Comparison of ENCODE assay signal across 18 cellular contexts in the genomic region with DNA sequence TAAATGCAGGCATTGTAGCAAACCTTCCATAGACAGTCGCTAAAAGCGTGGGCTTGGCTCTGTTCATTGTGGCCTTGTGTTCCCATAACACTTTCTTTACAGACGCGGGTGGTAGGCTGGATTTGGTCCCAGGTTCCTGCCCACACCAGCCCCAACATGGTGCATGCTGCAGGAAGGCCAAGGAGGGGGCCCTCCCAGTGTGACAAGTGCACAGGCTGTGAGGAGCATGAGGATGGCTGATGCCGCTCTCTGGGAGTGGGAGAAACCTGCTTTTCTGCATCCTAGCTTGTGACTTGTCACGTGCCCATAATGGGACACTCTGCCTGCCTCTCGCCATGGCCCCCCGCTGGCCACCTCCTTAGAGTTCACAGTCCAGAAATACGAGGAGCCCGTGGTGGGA.
DNase-seq lines count a peak whose midpoint lies in the region; ATAC-seq and TF ChIP-seq lines count a peak whose summit lies in the region.
"Had no signal": no experiment of that assay in that cellular context is flagged by ENCODE, and none has a peak within 500 bp of the region (broad histone marks: within the 10 kb centered on the region; RNA-seq: fewer than 3 reads in every experiment).

No MANE protein-coding gene starts in this region.

- H3K9me3 Mint-ChIP-seq in activated CD8-positive, alpha-beta T cell treated with anti-CD3 and anti-CD28 coated beads, Interleukin-2, amount 10 ng/mL, durations not matched to agents 7 days and 5 days (ENCODE audit: insufficient read depth), result no peaks in the 10 kb centered on the region
- no peaks in the 10 kb centered on the region for H3K9me3 Mint-ChIP-seq in activated CD8-positive, alpha-beta T cell treated with anti-CD3 and anti-CD28 coated beads for 36 hours
- H3K9me3 Mint-ChIP-seq: CD4-positive, alpha-beta T cell had no signal

- intact Hi-C loops in activated CD8-positive, alpha-beta T cell treated with anti-CD3 and anti-CD28 coated beads for 36 hours (cut with micrococcal nuclease), result no loop called here
- intact Hi-C loops in esophagus squamous epithelium (cut with DNase I), result no loop called here

- no peak overlapping the region for H3K27ac Mint-ChIP-seq in activated CD8-positive, alpha-beta T cell treated with anti-CD3 and anti-CD28 coated beads, Interleukin-2, amount 10 ng/mL, durations not matched to agents 7 days and 5 days
- H3K27ac Mint-ChIP-seq in activated CD8-positive, alpha-beta T cell treated with anti-CD3 and anti-CD28 coated beads for 36 hours, result no peak overlapping the region
- H3K27ac Mint-ChIP-seq: CD4-positive, alpha-beta T cell had no signal

- no peaks in the 10 kb centered on the region for H3K36me3 ChIP-seq in esophagus squamous epithelium
- H3K36me3 ChIP-seq: BE2C had no signal

- POLR2A ChIA-PET in activated CD8-positive, alpha-beta T cell treated with anti-CD3 and anti-CD28 coated beads, Interleukin-2, amount 10 ng/mL, durations not matched to agents 7 days and 5 days (lab: Charles Lee), result no interaction called here
- POLR2A ChIA-PET in activated CD8-positive, alpha-beta T cell treated with anti-CD3 and anti-CD28 coated beads for 36 hours (lab: Charles Lee), result no interaction called here

- ATAC-seq in activated CD8-positive, alpha-beta T cell treated with anti-CD3 and anti-CD28 coated beads, Interleukin-2, amount 10 ng/mL, durations not matched to agents 7 days and 5 days, result no peak
- ATAC-seq in activated CD8-positive, alpha-beta T cell treated with anti-CD3 and anti-CD28 coated beads for 36 hours, result no peak
- ATAC-seq in HG03521 (IDR thresholded peaks at IDR 0.05; ENCODE audit: unreplicated experiment), result no peak
- ATAC-seq: K562 had no signal

- no peaks in the 10 kb centered on the region for H3K36me3 Mint-ChIP-seq in activated CD8-positive, alpha-beta T cell treated with anti-CD3 and anti-CD28 coated beads, Interleukin-2, amount 10 ng/mL, durations not matched to agents 7 days and 5 days (ENCODE audit: low read depth)
- H3K36me3 Mint-ChIP-seq in activated CD8-positive, alpha-beta T cell treated with anti-CD3 and anti-CD28 coated beads for 36 hours (ENCODE audit: low read depth), result no peaks in the 10 kb centered on the region

- TF ChIP-seq CTCF in activated CD8-positive, alpha-beta T cell treated with anti-CD3 and anti-CD28 coated beads for 36 hours (IDR thresholded peaks at IDR 0.05), result no peak
- no peak for TF ChIP-seq CTCF in coronary artery (IDR thresholded peaks at IDR 0.05)
- no peak for TF ChIP-seq CTCF in esophagus squamous epithelium (IDR thresholded peaks at IDR 0.05)

- H3K4me1 Mint-ChIP-seq in activated CD8-positive, alpha-beta T cell treated with anti-CD3 and anti-CD28 coated beads, Interleukin-2, amount 10 ng/mL, durations not matched to agents 7 days and 5 days (ENCODE audit: low read depth), result no peaks in the 10 kb centered on the region
- no peaks in the 10 kb centered on the region for H3K4me1 Mint-ChIP-seq in activated CD8-positive, alpha-beta T cell treated with anti-CD3 and anti-CD28 coated beads for 36 hours (ENCODE audit: low read depth)

- no peak overlapping the region for H3K27ac ChIP-seq in coronary artery
- no peak overlapping the region for H3K27ac ChIP-seq in esophagus squamous epithelium
- H3K27ac ChIP-seq: 22Rv1 had no signal

- H3K4me3 ChIP-seq in coronary artery, result no peak overlapping the region
- H3K4me3 ChIP-seq in esophagus squamous epithelium, result no peak overlapping the region
- H3K4me3 ChIP-seq: K562 had no signal

- 67 to 82% methylated on average over 6 of the region's 10 CpGs for WGBS in esophagus squamous epithelium, 2 donors

- peaks cover 0 to 29% (median 0%) of the 10 kb centered on the region in 4 donors for H3K27me3 ChIP-seq in esophagus squamous epithelium

- no peak for TF ChIP-seq POLR2A in esophagus squamous epithelium (IDR thresholded peaks at IDR 0.05)

- no peaks in the 10 kb centered on the region for H3K4me1 ChIP-seq in esophagus squamous epithelium
- H3K4me1 ChIP-seq: BE2C had no signal

- CTCF ChIA-PET in activated CD8-positive, alpha-beta T cell treated with anti-CD3 and anti-CD28 coated beads, Interleukin-2, amount 10 ng/mL, durations not matched to agents 7 days and 5 days (lab: Charles Lee), result no interaction called here
- CTCF ChIA-PET in activated CD8-positive, alpha-beta T cell treated with anti-CD3 and anti-CD28 coated beads for 36 hours (lab: Charles Lee), result no interaction called here

- peaks cover 16% of the 10 kb centered on the region for H3K27me3 Mint-ChIP-seq in activated CD8-positive, alpha-beta T cell treated with anti-CD3 and anti-CD28 coated beads, Interleukin-2, amount 10 ng/mL, durations not matched to agents 7 days and 5 days (ENCODE audit: low read depth)
- peaks cover 4% of the 10 kb centered on the region for H3K27me3 Mint-ChIP-seq in activated CD8-positive, alpha-beta T cell treated with anti-CD3 and anti-CD28 coated beads for 36 hours

- DNase-seq in activated CD8-positive, alpha-beta T cell treated with anti-CD3 and anti-CD28 coated beads, Interleukin-2, amount 10 ng/mL, durations not matched to agents 7 days and 5 days, result peak; percentile 5
- no peak for DNase-seq in activated CD8-positive, alpha-beta T cell treated with anti-CD3 and anti-CD28 coated beads for 36 hours
- DNase-seq in coronary artery (ENCODE audit: low spot score) (peak; percentile 54), middle frontal gyrus (ENCODE audit: extremely low spot score, low spot score) (peak; percentile 29), superior temporal gyrus (ENCODE audit: extremely low spot score) (peak; percentile 49), esophagus squamous epithelium (lab: John Stamatoyannopoulos, UW) (no peak), activated gamma-delta T cell (lab: John Stamatoyannopoulos, UW) (no peak)
- DNase-seq: BE2C; CD4-positive, alpha-beta T cell; GOT3; NCI-H1417; NCI-H187 treated with DMSO at 0.1 percent for 48 hours; NCI-H2171 treated with DMSO at 0.1 percent for 48 hours; NCI-H446 treated with DMSO at 0.1 percent for 48 hours; OCI-M1 had no signal

- no peaks in the 10 kb centered on the region for H3K9me3 ChIP-seq in esophagus squamous epithelium
- H3K9me3 ChIP-seq: BE2C had no signal

- no peak overlapping the region for H3K4me3 Mint-ChIP-seq in activated CD8-positive, alpha-beta T cell treated with anti-CD3 and anti-CD28 coated beads, Interleukin-2, amount 10 ng/mL, durations not matched to agents 7 days and 5 days
- H3K4me3 Mint-ChIP-seq in activated CD8-positive, alpha-beta T cell treated with anti-CD3 and anti-CD28 coated beads for 36 hours, result no peak overlapping the region
- H3K4me3 Mint-ChIP-seq: CD4-positive, alpha-beta T cell had no signal

Comparison
In these comparisons a context has a peak if more than half of its experiments do, and no peak if none do; other contexts are left out.
1. DNase-seq: peak in activated CD8-positive, alpha-beta T cell treated with anti-CD3 and anti-CD28 coated beads, Interleukin-2, amount 10 ng/mL, durations not matched to agents 7 days and 5 days (single experiment), coronary artery (single experiment), middle frontal gyrus (single experiment) and superior temporal gyrus (single experiment); none in activated CD8-positive, alpha-beta T cell treated with anti-CD3 and anti-CD28 coated beads for 36 hours (single experiment), esophagus squamous epithelium (single experiment) and activated gamma-delta T cell (single experiment).